9 cellular contexts compared by ENCODE assay signal in genomic region chr6:2988076-2988425, GRCh38. TPM values are rescaled to one million over a fixed set of nuclear protein-coding genes. Genes with fewer than 3 reads are reported as not detected.
DNase-seq lines count a peak whose midpoint lies in the region; ATAC-seq lines count a peak whose summit lies in the region.
"Had no signal": no experiment of that assay in that cellular context is flagged by ENCODE, and none has a peak within 500 bp of the region (broad histone marks: within the 10 kb centered on the region; RNA-seq: fewer than 3 reads in every experiment).

No MANE protein-coding gene starts in this region.

- no peaks in the 10 kb centered on the region for H3K9me3 Mint-ChIP-seq in T-helper 1 cell treated with Interleukin-12 subunit alpha and Interleukin-12 subunit beta and Interleukin-4 antibody, amounts not matched to agents 30 μg/mL and 1 μg/mL, for 36 hours
- no peaks in the 10 kb centered on the region for H3K9me3 Mint-ChIP-seq in activated T-helper 1 cell treated with anti-CD3 and anti-CD28 coated beads, Interleukin-12 subunit alpha, Interleukin-12 subunit beta, Interleukin-2, Interleukin-4 antibody, amounts not matched to agents 30 ng/mL and 10 ng/mL and 1 ng/mL, durations not matched to agents 14 hours and 24 hours and 36 hours

- ATAC-seq in GM18858 (IDR thresholded peaks at IDR 0.05; ENCODE audit: unreplicated experiment), result no peak

- no peaks in the 10 kb centered on the region for H3K9me3 ChIP-seq in iPS-18c (ENCODE audit: control insufficient read depth, insufficient read depth, low read length)

- peak overlapping the region; percentile 94 for H3K27ac ChIP-seq in substantia nigra (ENCODE audit: low read depth, low read length, poor library complexity, severe bottlenecking)

- intact Hi-C loops in activated T-helper 1 cell treated with anti-CD3 and anti-CD28 coated beads, Interleukin-12 subunit alpha, Interleukin-12 subunit beta, Interleukin-2, Interleukin-4 antibody, amounts not matched to agents 30 ng/mL and 10 ng/mL and 1 ng/mL, durations not matched to agents 14 hours and 24 hours and 36 hours (cut with micrococcal nuclease), result loop anchor here (2.0 kb wide), 1 partner anchor 131 kb away; the partner anchor contains the start of gene BPHL

- peaks cover 22% of the 10 kb centered on the region for H3K4me1 Mint-ChIP-seq in T-helper 1 cell treated with Interleukin-12 subunit alpha and Interleukin-12 subunit beta and Interleukin-4 antibody, amounts not matched to agents 30 μg/mL and 1 μg/mL, for 36 hours (ENCODE audit: low read depth)
- H3K4me1 Mint-ChIP-seq in activated T-helper 1 cell treated with anti-CD3 and anti-CD28 coated beads, Interleukin-12 subunit alpha, Interleukin-12 subunit beta, Interleukin-2, Interleukin-4 antibody, amounts not matched to agents 30 ng/mL and 10 ng/mL and 1 ng/mL, durations not matched to agents 14 hours and 24 hours and 36 hours (ENCODE audit: low read depth), result peaks cover 32% of the 10 kb centered on the region

- peak overlapping the region; percentile 92 for H3K27ac Mint-ChIP-seq in T-helper 1 cell treated with Interleukin-12 subunit alpha and Interleukin-12 subunit beta and Interleukin-4 antibody, amounts not matched to agents 30 μg/mL and 1 μg/mL, for 36 hours
- H3K27ac Mint-ChIP-seq in activated T-helper 1 cell treated with anti-CD3 and anti-CD28 coated beads, Interleukin-12 subunit alpha, Interleukin-12 subunit beta, Interleukin-2, Interleukin-4 antibody, amounts not matched to agents 30 ng/mL and 10 ng/mL and 1 ng/mL, durations not matched to agents 14 hours and 24 hours and 36 hours, result peak overlapping the region; percentile 97

- H3K4me3 ChIP-seq in iPS-18c (ENCODE audit: insufficient read depth, low read depth, low read length), result peak overlapping the region; percentile 84

- peak overlapping the region; percentile 85 for H3K4me3 Mint-ChIP-seq in T-helper 1 cell treated with Interleukin-12 subunit alpha and Interleukin-12 subunit beta and Interleukin-4 antibody, amounts not matched to agents 30 μg/mL and 1 μg/mL, for 36 hours
- peak overlapping the region; percentile 92 for H3K4me3 Mint-ChIP-seq in activated T-helper 1 cell treated with anti-CD3 and anti-CD28 coated beads, Interleukin-12 subunit alpha, Interleukin-12 subunit beta, Interleukin-2, Interleukin-4 antibody, amounts not matched to agents 30 ng/mL and 10 ng/mL and 1 ng/mL, durations not matched to agents 14 hours and 24 hours and 36 hours

- no peaks in the 10 kb centered on the region for H3K36me3 Mint-ChIP-seq in T-helper 1 cell treated with Interleukin-12 subunit alpha and Interleukin-12 subunit beta and Interleukin-4 antibody, amounts not matched to agents 30 μg/mL and 1 μg/mL, for 36 hours (ENCODE audit: low read depth)
- peaks cover 2% of the 10 kb centered on the region for H3K36me3 Mint-ChIP-seq in activated T-helper 1 cell treated with anti-CD3 and anti-CD28 coated beads, Interleukin-12 subunit alpha, Interleukin-12 subunit beta, Interleukin-2, Interleukin-4 antibody, amounts not matched to agents 30 ng/mL and 10 ng/mL and 1 ng/mL, durations not matched to agents 14 hours and 24 hours and 36 hours (ENCODE audit: low read depth)

- no peak for DNase-seq in T-helper 1 cell
- no peak for DNase-seq in activated T-helper 1 cell treated with anti-CD3 and anti-CD28 coated beads, Interleukin-12 subunit alpha, Interleukin-12 subunit beta, Interleukin-2, Interleukin-4 antibody, amounts not matched to agents 30 ng/mL and 10 ng/mL and 1 ng/mL, durations not matched to agents 14 hours and 24 hours and 36 hours (ENCODE audit: low spot score)
- DNase-seq in substantia nigra (lab: John Stamatoyannopoulos, UW), result no peak
- no peak for DNase-seq in stimulated activated CD4-positive, alpha-beta T cell treated with anti-CD3 and anti-CD28 coated beads, Interleukin-4, amount 100 ng/mL, for 4 hours
- no peak for DNase-seq in NCI-H146 treated with DMSO at 0.1 percent for 48 hours (lab: John Stamatoyannopoulos, UW; ENCODE audit: unreplicated experiment)
- DNase-seq: NCI-H524 treated with DMSO at 0.1 percent for 48 hours had no signal

- H3K27me3 Mint-ChIP-seq in T-helper 1 cell treated with Interleukin-12 subunit alpha and Interleukin-12 subunit beta and Interleukin-4 antibody, amounts not matched to agents 30 μg/mL and 1 μg/mL, for 36 hours (ENCODE audit: low read depth), result peaks cover 13% of the 10 kb centered on the region
- peaks cover 9% of the 10 kb centered on the region for H3K27me3 Mint-ChIP-seq in activated T-helper 1 cell treated with anti-CD3 and anti-CD28 coated beads, Interleukin-12 subunit alpha, Interleukin-12 subunit beta, Interleukin-2, Interleukin-4 antibody, amounts not matched to agents 30 ng/mL and 10 ng/mL and 1 ng/mL, durations not matched to agents 14 hours and 24 hours and 36 hours (ENCODE audit: insufficient read depth)

RNA-seq across cellular contexts. Expression of gene NQO2, which starts 11.6 kb away (rescaled TPM):
- 30.2 and 34.8 TPM in 2 replicates for total RNA-seq in activated T-helper 1 cell treated with anti-CD3 and anti-CD28 coated beads, Interleukin-12 subunit alpha, Interleukin-12 subunit beta, Interleukin-2, Interleukin-4 antibody, amounts not matched to agents 30 ng/mL and 10 ng/mL and 1 ng/mL, durations not matched to agents 14 hours and 24 hours and 36 hours

RNA-seq across cellular contexts. Expression of gene SERPINB6, which starts 16.7 kb away (rescaled TPM):
- total RNA-seq in activated T-helper 1 cell treated with anti-CD3 and anti-CD28 coated beads, Interleukin-12 subunit alpha, Interleukin-12 subunit beta, Interleukin-2, Interleukin-4 antibody, amounts not matched to agents 30 ng/mL and 10 ng/mL and 1 ng/mL, durations not matched to agents 14 hours and 24 hours and 36 hours, result 33.7 and 34.9 TPM in 2 replicates
